In the genomic region with DNA sequence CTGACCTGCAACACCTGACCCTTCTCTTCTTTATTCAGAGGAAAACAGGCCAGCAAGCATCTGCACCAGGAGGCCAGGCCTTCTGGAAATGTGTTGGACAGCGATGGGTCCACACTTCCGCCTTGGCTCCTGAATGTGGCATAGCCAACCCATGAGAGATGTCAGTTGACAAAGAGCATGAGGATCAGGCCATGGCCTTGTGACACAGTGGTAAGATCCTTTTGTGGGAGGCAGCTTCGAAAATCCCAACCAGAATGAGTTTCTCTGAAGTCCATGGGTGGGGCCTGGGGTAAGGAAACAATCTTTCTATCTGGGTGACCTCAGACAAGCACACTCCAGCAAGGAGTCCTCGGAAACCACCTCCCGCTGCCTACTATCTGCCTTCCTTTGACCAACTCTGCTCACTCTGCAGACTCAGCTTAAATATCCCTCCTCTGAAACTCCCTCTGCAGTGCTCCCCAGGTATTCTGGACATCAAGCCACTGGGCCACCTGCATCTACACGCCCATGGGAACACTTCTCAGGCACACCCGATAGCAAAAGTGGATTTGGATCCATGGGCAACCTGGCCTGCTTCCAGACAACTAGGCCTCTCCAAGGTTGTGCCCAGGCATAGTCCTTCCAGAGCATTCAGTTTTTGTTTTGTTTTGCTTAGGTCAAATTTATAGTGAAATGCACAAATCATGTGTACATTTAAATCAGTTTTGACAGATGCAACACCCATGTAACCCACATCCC, we compare ENCODE assay signal across 15 cellular contexts. TPM values are rescaled to one million over a fixed set of nuclear protein-coding genes. Genes with fewer than 3 reads are reported as not detected.
A peak's percentile ranks its signal among the peaks of the same experiment; 100 is the strongest.
DNase-seq lines count a peak whose midpoint lies in the region; TF ChIP-seq lines count a peak whose summit lies in the region.
"Had no signal": no experiment of that assay in that cellular context is flagged by ENCODE, and none has a peak within 500 bp of the region (broad histone marks: within the 10 kb centered on the region; RNA-seq: fewer than 3 reads in every experiment).

No MANE protein-coding gene starts in this region.

- peaks cover 4% of the 10 kb centered on the region for H3K27me3 Mint-ChIP-seq in activated naive CD4-positive, alpha-beta T cell treated with anti-CD3 and anti-CD28 coated beads, Interleukin-2, amount 50 U/mL, for 24 hours
- H3K27me3 Mint-ChIP-seq in activated T-helper 2 cell treated with anti-CD3 and anti-CD28 coated beads, Interferon-gamma antibody, Interleukin-2, Interleukin-4, amounts not matched to agents 10 μg/mL and 5 μg/mL and 100 μg/mL, durations not matched to agents 14 hours and 24 hours and 36 hours (ENCODE audit: low read depth), result no peaks in the 10 kb centered on the region

- H3K27ac ChIP-seq in mesenchymal stem cell (ENCODE audit: low read length, poor library complexity, severe bottlenecking) (no peak overlapping the region), vagina (peak overlapping the region; percentile 91), uterus (peak overlapping the region in 1 of 2 donors; percentile 83)

- H3K27ac Mint-ChIP-seq in activated naive CD4-positive, alpha-beta T cell treated with anti-CD3 and anti-CD28 coated beads, Interleukin-2, amount 50 U/mL, for 24 hours, result peak overlapping the region; percentile 33
- H3K27ac Mint-ChIP-seq in activated T-helper 2 cell treated with anti-CD3 and anti-CD28 coated beads, Interferon-gamma antibody, Interleukin-2, Interleukin-4, amounts not matched to agents 10 μg/mL and 5 μg/mL and 100 μg/mL, durations not matched to agents 14 hours and 24 hours and 36 hours, result peak overlapping the region; percentile 42
- H3K27ac Mint-ChIP-seq: activated naive CD4-positive, alpha-beta T cell treated with anti-CD3 and anti-CD28 coated beads, Interleukin-2, amount 10 ng/mL, durations not matched to agents 7 days and 5 days; HFFc6 had no signal

- peaks cover 7% of the 10 kb centered on the region for H3K79me1 ChIP-seq in mesenchymal stem cell (replicated peaks; ENCODE audit: low read length, poor library complexity, severe bottlenecking)

- no peaks in the 10 kb centered on the region for H3K27me3 ChIP-seq in mesenchymal stem cell (ENCODE audit: control insufficient read depth in 1 of 2, insufficient read depth in 1 of 2, low read length in 2 of 2)
- H3K27me3 ChIP-seq in vagina, result no peaks in the 10 kb centered on the region
- no peaks in the 10 kb centered on the region for H3K27me3 ChIP-seq in uterus

- no peak overlapping the region for H2BK15ac ChIP-seq in mesenchymal stem cell (ENCODE audit: low read depth, poor library complexity, severe bottlenecking)

- no peak overlapping the region for H2BK5ac ChIP-seq in mesenchymal stem cell (ENCODE audit: low read depth, low read length, poor library complexity, severe bottlenecking)

- peaks cover 28% of the 10 kb centered on the region for H3K4me1 Mint-ChIP-seq in activated naive CD4-positive, alpha-beta T cell treated with anti-CD3 and anti-CD28 coated beads, Interleukin-2, amount 50 U/mL, for 24 hours
- H3K4me1 Mint-ChIP-seq in activated T-helper 2 cell treated with anti-CD3 and anti-CD28 coated beads, Interferon-gamma antibody, Interleukin-2, Interleukin-4, amounts not matched to agents 10 μg/mL and 5 μg/mL and 100 μg/mL, durations not matched to agents 14 hours and 24 hours and 36 hours (ENCODE audit: low read depth), result peaks cover 45% of the 10 kb centered on the region

- TF ChIP-seq POLR2A in vagina (IDR thresholded peaks at IDR 0.05) (no peak), uterus (IDR thresholded peaks at IDR 0.05) (no peak)

- H3K9ac ChIP-seq in mesenchymal stem cell (ENCODE audit: low read length), result no peak overlapping the region

- H3K9me3 ChIP-seq in mesenchymal stem cell (ENCODE audit: control insufficient read depth, low read length) (no peaks in the 10 kb centered on the region), vagina (no peaks in the 10 kb centered on the region), uterus (no peaks in the 10 kb centered on the region)

- no peak for DNase-seq in activated naive CD4-positive, alpha-beta T cell treated with Interleukin-2 at 50 U/mL for 16 hours
- no peak for DNase-seq in activated T-helper 2 cell treated with anti-CD3 and anti-CD28 coated beads, Interferon-gamma antibody, Interleukin-2, Interleukin-4, amounts not matched to agents 10 μg/mL and 5 μg/mL and 100 μg/mL, durations not matched to agents 14 hours and 24 hours and 36 hours (ENCODE audit: low spot score)
- DNase-seq in mesenchymal stem cell (no peak), vagina (ENCODE audit: extremely low spot score in 2 of 2) (no peak), OCI-M2 (lab: John Stamatoyannopoulos, UW; ENCODE audit: unreplicated experiment) (no peak), uterus (no peak), LoVo (ENCODE audit: low spot score) (no peak)
- DNase-seq: activated naive CD4-positive, alpha-beta T cell treated with anti-CD3 and anti-CD28 coated beads, Interleukin-2, amount 10 ng/mL, durations not matched to agents 7 days and 5 days; caudate nucleus; HFFc6; NCI-H2029 treated with DMSO at 0.1 percent for 48 hours; Right ventricle myocardium superior; stimulated activated naive CD4-positive, alpha-beta T cell treated with Interleukin-2 at 50 U/mL for 16 hours had no signal

- H4K8ac ChIP-seq in mesenchymal stem cell (ENCODE audit: low read length), result no peak overlapping the region

- peak overlapping the region in 1 of 2 experiments; percentile 26 for H3K4ac ChIP-seq in mesenchymal stem cell (ENCODE audit: low read depth in 1 of 2, low read length in 2 of 2)

- WGBS in mesenchymal stem cell, result 91% methylated on average over 7 of the region's 7 CpGs

- H3K4me3 ChIP-seq in mesenchymal stem cell (ENCODE audit: insufficient read depth in 1 of 2, low read depth in 1 of 2, low read length in 2 of 2) (no peak overlapping the region), vagina (no peak overlapping the region), uterus (no peak overlapping the region)

- H2AFZ ChIP-seq in mesenchymal stem cell (ENCODE audit: low read depth, low read length), result no peak overlapping the region

- no peaks in the 10 kb centered on the region for H3K36me3 Mint-ChIP-seq in activated naive CD4-positive, alpha-beta T cell treated with anti-CD3 and anti-CD28 coated beads, Interleukin-2, amount 50 U/mL, for 24 hours
- H3K36me3 Mint-ChIP-seq in activated T-helper 2 cell treated with anti-CD3 and anti-CD28 coated beads, Interferon-gamma antibody, Interleukin-2, Interleukin-4, amounts not matched to agents 10 μg/mL and 5 μg/mL and 100 μg/mL, durations not matched to agents 14 hours and 24 hours and 36 hours (ENCODE audit: low read depth), result no peaks in the 10 kb centered on the region
- H3K36me3 Mint-ChIP-seq: activated naive CD4-positive, alpha-beta T cell treated with anti-CD3 and anti-CD28 coated beads, Interleukin-2, amount 10 ng/mL, durations not matched to agents 7 days and 5 days had no signal

- H2BK120ac ChIP-seq in mesenchymal stem cell (ENCODE audit: low read depth, low read length), result no peak overlapping the region

- H3K4me2 ChIP-seq in mesenchymal stem cell (ENCODE audit: low read length, poor library complexity, severe bottlenecking), result no peak overlapping the region

- H3K9me3 Mint-ChIP-seq in activated naive CD4-positive, alpha-beta T cell treated with anti-CD3 and anti-CD28 coated beads, Interleukin-2, amount 50 U/mL, for 24 hours, result no peaks in the 10 kb centered on the region
- no peaks in the 10 kb centered on the region for H3K9me3 Mint-ChIP-seq in activated T-helper 2 cell treated with anti-CD3 and anti-CD28 coated beads, Interferon-gamma antibody, Interleukin-2, Interleukin-4, amounts not matched to agents 10 μg/mL and 5 μg/mL and 100 μg/mL, durations not matched to agents 14 hours and 24 hours and 36 hours
- H3K9me3 Mint-ChIP-seq: activated naive CD4-positive, alpha-beta T cell treated with anti-CD3 and anti-CD28 coated beads, Interleukin-2, amount 10 ng/mL, durations not matched to agents 7 days and 5 days; HFFc6 had no signal

- no peak overlapping the region for H3K14ac ChIP-seq in mesenchymal stem cell (ENCODE audit: low read length in 2 of 2)

- H2AK5ac ChIP-seq in mesenchymal stem cell (ENCODE audit: low read length, severe bottlenecking), result peak overlapping the region; percentile 27

- no peak overlapping the region for H3K4me3 Mint-ChIP-seq in activated naive CD4-positive, alpha-beta T cell treated with anti-CD3 and anti-CD28 coated beads, Interleukin-2, amount 50 U/mL, for 24 hours
- peak overlapping the region; percentile 1 for H3K4me3 Mint-ChIP-seq in activated T-helper 2 cell treated with anti-CD3 and anti-CD28 coated beads, Interferon-gamma antibody, Interleukin-2, Interleukin-4, amounts not matched to agents 10 μg/mL and 5 μg/mL and 100 μg/mL, durations not matched to agents 14 hours and 24 hours and 36 hours (ENCODE audit: low read depth)
- H3K4me3 Mint-ChIP-seq: activated naive CD4-positive, alpha-beta T cell treated with anti-CD3 and anti-CD28 coated beads, Interleukin-2, amount 10 ng/mL, durations not matched to agents 7 days and 5 days had no signal

- peaks cover 33% of the 10 kb centered on the region for H3K4me1 ChIP-seq in mesenchymal stem cell (ENCODE audit: control insufficient read depth, insufficient read depth, low read depth, low read length)
- H3K4me1 ChIP-seq in vagina, result peaks cover 61% of the 10 kb centered on the region
- H3K4me1 ChIP-seq in uterus, result peaks cover 0 to 15% of the 10 kb centered on the region in 2 donors

- no peak for TF ChIP-seq CTCF in vagina (IDR thresholded peaks at IDR 0.05)
- TF ChIP-seq CTCF in uterus (IDR thresholded peaks at IDR 0.05), result no peak

- intact Hi-C loops in activated T-helper 2 cell treated with anti-CD3 and anti-CD28 coated beads, Interferon-gamma antibody, Interleukin-2, Interleukin-4, amounts not matched to agents 10 μg/mL and 5 μg/mL and 100 μg/mL, durations not matched to agents 14 hours and 24 hours and 36 hours (cut with micrococcal nuclease), result loop anchor here (5.0 kb wide), 2 partner anchors 182 to 197 kb away; a partner anchor contains a TSS
- intact Hi-C loops in vagina (cut with DNase I) (no loop called here), uterus (cut with DNase I; ENCODE audit: low total_unique reads) (no loop called here)

- peak overlapping the region in 1 of 2 experiments; percentile 26 for H3K18ac ChIP-seq in mesenchymal stem cell (ENCODE audit: low read depth in 1 of 2, low read length in 2 of 2)

- H2BK12ac ChIP-seq in mesenchymal stem cell (ENCODE audit: low read length in 2 of 2), result no peak overlapping the region

- no peak overlapping the region for H4K91ac ChIP-seq in mesenchymal stem cell (ENCODE audit: low read length)

- H3K36me3 ChIP-seq in mesenchymal stem cell (ENCODE audit: control insufficient read depth in 1 of 2, insufficient read depth in 2 of 2, low read depth in 1 of 2, low read length in 2 of 2), result peaks cover 0 to 1% of the 10 kb centered on the region in 2 experiments
- no peaks in the 10 kb centered on the region for H3K36me3 ChIP-seq in vagina
- no peaks in the 10 kb centered on the region for H3K36me3 ChIP-seq in uterus

- peak overlapping the region in 1 of 2 experiments; percentile 43 for H3K23ac ChIP-seq in mesenchymal stem cell (ENCODE audit: low read length in 2 of 2)

RNA-seq across cellular contexts. Expression of a gene that starts 3.6 kb away (rescaled TPM):
- 0.48 and 1.3 TPM in 2 replicates for total RNA-seq in activated T-helper 2 cell treated with anti-CD3 and anti-CD28 coated beads, Interferon-gamma antibody, Interleukin-2, Interleukin-4, amounts not matched to agents 10 μg/mL and 5 μg/mL and 100 μg/mL, durations not matched to agents 14 hours and 24 hours and 36 hours
- not detected for polyA plus RNA-seq in mesenchymal stem cell (2013, experiment 1 of 2)
- 0.14 TPM for polyA plus RNA-seq in mesenchymal stem cell (2013, experiment 2 of 2)
- total RNA-seq in vagina, result not detected
- total RNA-seq in uterus, result not detected
- total RNA-seq: epithelial cell of proximal tubule had no signal

RNA-seq across cellular contexts. Expression of a gene that starts 4.8 kb away (rescaled TPM):
- total RNA-seq in activated T-helper 2 cell treated with anti-CD3 and anti-CD28 coated beads, Interferon-gamma antibody, Interleukin-2, Interleukin-4, amounts not matched to agents 10 μg/mL and 5 μg/mL and 100 μg/mL, durations not matched to agents 14 hours and 24 hours and 36 hours, result 145 and 146 TPM in 2 replicates
- 109 TPM for polyA plus RNA-seq in mesenchymal stem cell (2013, experiment 1 of 2)
- 105 TPM for polyA plus RNA-seq in mesenchymal stem cell (2013, experiment 2 of 2)
- total RNA-seq in vagina, result 165 TPM
- total RNA-seq in uterus, result 100 to 1,000 TPM in 1 of 4 donors, 10 to 100 TPM in 3; 12.3 to 114 (median 65.2) TPM
